Comparison of ENCODE assay signal across 18 cellular contexts in genomic region chr10:49571419-49571818, GRCh38. TPM values are rescaled to one million over a fixed set of nuclear protein-coding genes. Genes with fewer than 3 reads are reported as not detected.
DNase-seq lines count a peak whose midpoint lies in the region; ATAC-seq lines count a peak whose summit lies in the region.
"Had no signal": no experiment of that assay in that cellular context is flagged by ENCODE, and none has a peak within 500 bp of the region (broad histone marks: within the 10 kb centered on the region; RNA-seq: fewer than 3 reads in every experiment).

No MANE protein-coding gene starts in this region.

- peaks cover 7% of the 10 kb centered on the region for H3K36me3 Mint-ChIP-seq in activated T-helper 2 cell treated with anti-CD3 and anti-CD28 coated beads, Interferon-gamma antibody, Interleukin-2, Interleukin-4, amounts not matched to agents 10 μg/mL and 5 μg/mL and 100 μg/mL, durations not matched to agents 14 hours and 24 hours and 36 hours (ENCODE audit: low read depth)
- H3K36me3 Mint-ChIP-seq: activated naive CD8-positive, alpha-beta T cell treated with anti-CD3 and anti-CD28 coated beads for 36 hours; type B pancreatic cell had no signal

- H3K27ac Mint-ChIP-seq in activated T-helper 2 cell treated with anti-CD3 and anti-CD28 coated beads, Interferon-gamma antibody, Interleukin-2, Interleukin-4, amounts not matched to agents 10 μg/mL and 5 μg/mL and 100 μg/mL, durations not matched to agents 14 hours and 24 hours and 36 hours: peak overlapping the region; percentile 15
- H3K27ac Mint-ChIP-seq: activated CD4-positive, alpha-beta T cell treated with anti-CD3 and anti-CD28 coated beads, Interleukin-2, amount 10 ng/mL, durations not matched to agents 7 days and 5 days; activated naive CD8-positive, alpha-beta T cell treated with anti-CD3 and anti-CD28 coated beads for 36 hours; activated T-cell treated with anti-CD3 and anti-CD28 coated beads, Interleukin-2, amount 50 U/mL, for 24 hours; type B pancreatic cell had no signal

- H3K4me1 Mint-ChIP-seq in activated T-helper 2 cell treated with anti-CD3 and anti-CD28 coated beads, Interferon-gamma antibody, Interleukin-2, Interleukin-4, amounts not matched to agents 10 μg/mL and 5 μg/mL and 100 μg/mL, durations not matched to agents 14 hours and 24 hours and 36 hours (ENCODE audit: low read depth): peaks cover 59% of the 10 kb centered on the region

- peaks cover 11% of the 10 kb centered on the region for H3K9me3 Mint-ChIP-seq in activated T-helper 2 cell treated with anti-CD3 and anti-CD28 coated beads, Interferon-gamma antibody, Interleukin-2, Interleukin-4, amounts not matched to agents 10 μg/mL and 5 μg/mL and 100 μg/mL, durations not matched to agents 14 hours and 24 hours and 36 hours
- H3K9me3 Mint-ChIP-seq: activated T-cell treated with anti-CD3 and anti-CD28 coated beads, Interleukin-2, amount 50 U/mL, for 24 hours had no signal

- H3K27me3 Mint-ChIP-seq in activated T-helper 2 cell treated with anti-CD3 and anti-CD28 coated beads, Interferon-gamma antibody, Interleukin-2, Interleukin-4, amounts not matched to agents 10 μg/mL and 5 μg/mL and 100 μg/mL, durations not matched to agents 14 hours and 24 hours and 36 hours (ENCODE audit: low read depth): no peaks in the 10 kb centered on the region

- ATAC-seq in GM21786 (IDR thresholded peaks at IDR 0.05; ENCODE audit: unreplicated experiment): no peak
- ATAC-seq: stimulated activated memory B cell treated with anti-CD40 and anti-IgM and Interleukin-4, amounts not matched to agents 10 μg/mL and 1 μg/mL and 100 μg/mL, for 72 hours had no signal

- DNase-seq in EH (ENCODE audit: low read depth) (peak; percentile 50), M059J (ENCODE audit: low read depth) (peak; percentile 64), kidney tubule cell (ENCODE audit: low spot score) (peak; percentile 14), AML-193 (lab: John Stamatoyannopoulos, UW) (no peak)
- no peak for DNase-seq in activated T-helper 2 cell treated with anti-CD3 and anti-CD28 coated beads, Interferon-gamma antibody, Interleukin-2, Interleukin-4, amounts not matched to agents 10 μg/mL and 5 μg/mL and 100 μg/mL, durations not matched to agents 14 hours and 24 hours and 36 hours (ENCODE audit: low spot score)
- no peak for DNase-seq in stimulated activated naive CD4-positive, alpha-beta T cell (lab: John Stamatoyannopoulos, UW)
- DNase-seq: activated CD4-positive, alpha-beta T cell treated with anti-CD3 and anti-CD28 coated beads, Interleukin-2, amount 10 ng/mL, durations not matched to agents 7 days and 5 days; activated naive CD8-positive, alpha-beta T cell treated with anti-CD3 and anti-CD28 coated beads for 36 hours; activated T-cell treated with anti-CD3 and anti-CD28 coated beads, Interleukin-2, amount 50 U/mL, for 24 hours; hippocampal formation; kidney glomerular epithelial cell; NCI-H187; NCI-H526 treated with DMSO at 0.1 percent for 48 hours had no signal

- intact Hi-C loops in activated T-helper 2 cell treated with anti-CD3 and anti-CD28 coated beads, Interferon-gamma antibody, Interleukin-2, Interleukin-4, amounts not matched to agents 10 μg/mL and 5 μg/mL and 100 μg/mL, durations not matched to agents 14 hours and 24 hours and 36 hours (cut with micrococcal nuclease): no loop called here

- no peak overlapping the region for H3K4me3 Mint-ChIP-seq in activated T-helper 2 cell treated with anti-CD3 and anti-CD28 coated beads, Interferon-gamma antibody, Interleukin-2, Interleukin-4, amounts not matched to agents 10 μg/mL and 5 μg/mL and 100 μg/mL, durations not matched to agents 14 hours and 24 hours and 36 hours (ENCODE audit: low read depth)
- H3K4me3 Mint-ChIP-seq: activated CD4-positive, alpha-beta T cell treated with anti-CD3 and anti-CD28 coated beads, Interleukin-2, amount 10 ng/mL, durations not matched to agents 7 days and 5 days; activated naive CD8-positive, alpha-beta T cell treated with anti-CD3 and anti-CD28 coated beads for 36 hours; activated T-cell treated with anti-CD3 and anti-CD28 coated beads, Interleukin-2, amount 50 U/mL, for 24 hours; stimulated activated memory B cell treated with anti-CD40 and anti-IgM and Interleukin-4, amounts not matched to agents 10 μg/mL and 1 μg/mL and 100 μg/mL, for 72 hours; type B pancreatic cell had no signal

RNA-seq across cellular contexts. Expression of gene ERCC6, which starts 32.5 kb away (rescaled TPM):
- 8.9 and 11.3 TPM in 2 replicates for total RNA-seq in M059J (2014; rRNA removed; shearing (Covaris generic))
- 22.7 and 26.2 TPM in 2 replicates for total RNA-seq in activated T-helper 2 cell treated with anti-CD3 and anti-CD28 coated beads, Interferon-gamma antibody, Interleukin-2, Interleukin-4, amounts not matched to agents 10 μg/mL and 5 μg/mL and 100 μg/mL, durations not matched to agents 14 hours and 24 hours and 36 hours

RNA-seq across cellular contexts. Expression of gene SLC18A3, which starts 38.7 kb away (rescaled TPM):
- not detected in 2 replicates for total RNA-seq in M059J (2014; rRNA removed; shearing (Covaris generic))
- total RNA-seq in activated T-helper 2 cell treated with anti-CD3 and anti-CD28 coated beads, Interferon-gamma antibody, Interleukin-2, Interleukin-4, amounts not matched to agents 10 μg/mL and 5 μg/mL and 100 μg/mL, durations not matched to agents 14 hours and 24 hours and 36 hours: 0.18 and 0.32 TPM in 2 replicates
- total RNA-seq: activated CD4-positive, alpha-beta T cell treated with anti-CD3 and anti-CD28 coated beads, Interleukin-2, amount 10 ng/mL, durations not matched to agents 7 days and 5 days; activated naive CD8-positive, alpha-beta T cell treated with anti-CD3 and anti-CD28 coated beads for 36 hours; cardiac septum; HT-29 had no signal

RNA-seq across cellular contexts. Expression of gene CHAT, which starts 42.4 kb away (rescaled TPM):
- total RNA-seq in M059J (2014; rRNA removed; shearing (Covaris generic)): not detected in 2 replicates
- 2.2 and 2.5 TPM in 2 replicates for total RNA-seq in activated T-helper 2 cell treated with anti-CD3 and anti-CD28 coated beads, Interferon-gamma antibody, Interleukin-2, Interleukin-4, amounts not matched to agents 10 μg/mL and 5 μg/mL and 100 μg/mL, durations not matched to agents 14 hours and 24 hours and 36 hours
- total RNA-seq: activated CD4-positive, alpha-beta T cell treated with anti-CD3 and anti-CD28 coated beads, Interleukin-2, amount 10 ng/mL, durations not matched to agents 7 days and 5 days; activated naive CD8-positive, alpha-beta T cell treated with anti-CD3 and anti-CD28 coated beads for 36 hours; cardiac septum; HT-29 had no signal

Comparison
In these comparisons a context has a peak if more than half of its experiments do, and no peak if none do; other contexts are left out.
1. DNase-seq: peak in EH (single experiment), M059J (single experiment) and kidney tubule cell (single experiment); none in activated T-helper 2 cell treated with anti-CD3 and anti-CD28 coated beads, Interferon-gamma antibody, Interleukin-2, Interleukin-4, amounts not matched to agents 10 μg/mL and 5 μg/mL and 100 μg/mL, durations not matched to agents 14 hours and 24 hours and 36 hours (single experiment), AML-193 (0 of 2) and stimulated activated naive CD4-positive, alpha-beta T cell (0 of 6).